In the genomic region with DNA sequence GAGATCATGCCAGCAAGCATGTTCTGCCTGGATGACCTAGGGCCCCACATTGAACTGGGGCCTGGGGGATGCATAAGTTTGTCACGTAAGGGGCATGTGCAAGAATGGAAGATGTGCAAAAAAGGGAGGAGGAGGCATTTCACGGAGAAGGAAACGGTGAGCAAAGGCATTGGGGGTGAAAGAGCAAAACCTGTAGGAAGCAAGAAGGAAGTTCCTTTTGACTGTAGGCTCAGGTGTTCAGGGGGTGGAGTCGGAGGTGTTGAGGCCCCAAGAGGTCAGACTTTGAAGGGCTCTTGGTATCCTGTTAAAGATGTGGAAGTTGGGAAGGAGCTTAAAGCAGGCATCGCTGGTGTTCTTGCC, we compare ENCODE assay signal across 8 cellular contexts. TPM values are rescaled to one million over a fixed set of nuclear protein-coding genes. Genes with fewer than 3 reads are reported as not detected.
DNase-seq lines count a peak whose midpoint lies in the region; ATAC-seq, FAIRE-seq and TF ChIP-seq lines count a peak whose summit lies in the region.

No MANE protein-coding gene starts in this region.

- DNase-seq in DMS153 treated with DMSO at 0.1 percent for 48 hours (lab: John Stamatoyannopoulos, UW; ENCODE audit: unreplicated experiment) (peak; percentile 46), DMS153 (lab: John Stamatoyannopoulos, UW) (no peak), brain microvascular endothelial cell (no peak), NCI-H1694 treated with DMSO at 0.1 percent for 48 hours (lab: John Stamatoyannopoulos, UW) (no peak), germinal center (ENCODE audit: low spot score) (no peak), frontal cortex (ENCODE audit: low spot score in 2 of 2) (no peak)

- no peaks in the 10 kb centered on the region for H3K9me3 ChIP-seq in mononuclear cell (ENCODE audit: low read depth, low read length)

- TF ChIP-seq CTCF in brain microvascular endothelial cell (IDR thresholded peaks at IDR 0.05; ENCODE audit: low read depth, low read length, missing control alignments) = no peak

- H3K4me1 ChIP-seq in mononuclear cell (ENCODE audit: insufficient read depth, low read length) = peaks cover 90% of the 10 kb centered on the region

- in situ Hi-C loops in brain microvascular endothelial cell (cut with HindIII; ENCODE audit: low pct_ligation_motif_present, low sequenced_read_pairs) = no loop called here

- no peak for FAIRE-seq in frontal cortex (lab: Jason Lieb, UNC)

- ATAC-seq in HG03460 (IDR thresholded peaks at IDR 0.05; ENCODE audit: unreplicated experiment) = peak; percentile 1

- peak overlapping the region; percentile 86 for H3K27ac ChIP-seq in brain microvascular endothelial cell

- peak overlapping the region; percentile 84 for H3K4me3 ChIP-seq in brain microvascular endothelial cell (ENCODE audit: low read depth, low read length)
- peak overlapping the region; percentile 67 for H3K4me3 ChIP-seq in mononuclear cell (ENCODE audit: low read length)

- no peaks in the 10 kb centered on the region for H3K27me3 ChIP-seq in brain microvascular endothelial cell (replicated peaks)
- no peaks in the 10 kb centered on the region for H3K27me3 ChIP-seq in mononuclear cell (ENCODE audit: insufficient read depth, low read length)

- no peaks in the 10 kb centered on the region for H3K36me3 ChIP-seq in brain microvascular endothelial cell (replicated peaks)

RNA-seq across cellular contexts. Expression of a gene that starts 0.6 kb away (rescaled TPM):
- 35.3 TPM for total RNA-seq in mononuclear cell
- 263 TPM for total RNA-seq in frontal cortex

RNA-seq across cellular contexts. Expression of a gene that starts 37.3 kb away (rescaled TPM):
- total RNA-seq in mononuclear cell (0.21 TPM), frontal cortex (4.1 TPM)
